In genomic region chrX:63934160-63934559, GRCh38 we compare ENCODE assay signal across 24 cellular contexts.
"Had no signal": no experiment of that assay in that cellular context is flagged by ENCODE, and none has a peak within 500 bp of the region (broad histone marks: within the 10 kb centered on the region; RNA-seq: fewer than 3 reads in every experiment).

No MANE protein-coding gene starts in this region.

- H3K4me1 ChIP-seq: colonic mucosa, esophagus muscularis mucosa, foreskin keratinocyte, heart right ventricle, lower lobe of right lung, pancreas, right lobe of liver, suprapubic skin, transverse colon, vagina had no signal

- H3K27me3 ChIP-seq: colonic mucosa, esophagus muscularis mucosa, foreskin keratinocyte, heart right ventricle, neutrophil, pancreas, right lobe of liver, suprapubic skin, transverse colon, vagina had no signal

- H3K4me3 Mint-ChIP-seq: dendritic cell treated with granulocyte-macrophage colony-stimulating factor and Interleukin-4, amounts not matched to agents 40 ng/mL and 50 ng/mL, for 4 days; memory B cell; natural killer cell; stimulated activated naive CD8-positive, alpha-beta T cell treated with anti-CD3 and anti-CD28 coated beads, Interleukin-15, amount 100 ng/mL, for 72 hours had no signal

- H3K9me3 ChIP-seq: colonic mucosa, esophagus muscularis mucosa, heart right ventricle, lower lobe of right lung, neutrophil, pancreas, right lobe of liver, suprapubic skin, transverse colon, vagina had no signal

- H3K4me1 Mint-ChIP-seq: memory B cell; natural killer cell; stimulated activated naive CD8-positive, alpha-beta T cell treated with anti-CD3 and anti-CD28 coated beads, Interleukin-15, amount 100 ng/mL, for 72 hours had no signal

- H3K27ac Mint-ChIP-seq: dendritic cell treated with granulocyte-macrophage colony-stimulating factor and Interleukin-4, amounts not matched to agents 40 ng/mL and 50 ng/mL, for 4 days; memory B cell; natural killer cell; progenitor cell of endocrine pancreas; stimulated activated naive CD8-positive, alpha-beta T cell treated with anti-CD3 and anti-CD28 coated beads, Interleukin-15, amount 100 ng/mL, for 72 hours had no signal

- H3K36me3 ChIP-seq: colonic mucosa, esophagus muscularis mucosa, heart right ventricle, lower lobe of right lung, neutrophil, pancreas, right lobe of liver, suprapubic skin, transverse colon, vagina had no signal

- H3K4me3 ChIP-seq: colonic mucosa, esophagus muscularis mucosa, heart right ventricle, lower lobe of right lung, pancreas, right lobe of liver, suprapubic skin, transverse colon, vagina had no signal

- H3K27ac ChIP-seq: colonic mucosa, esophagus muscularis mucosa, foreskin keratinocyte, heart right ventricle, lower lobe of right lung, neutrophil, pancreas, right lobe of liver, suprapubic skin, transverse colon, vagina had no signal

- DNase-seq: colonic mucosa; effector CD8-positive, alpha-beta T cell; foreskin keratinocyte; glutamatergic neuron; heart right ventricle; hippocampal formation; left ventricle myocardium superior; lower lobe of right lung; natural killer cell; right lobe of liver; small intestine; stimulated activated CD4-positive, alpha-beta T cell treated with anti-CD3 and anti-CD28 coated beads, Interleukin-15, amount 100 ng/mL, for 24 hours; stimulated activated CD4-positive, alpha-beta T cell treated with anti-CD3 and anti-CD28 coated beads, Interleukin-2, amount 100 ng/mL, for 48 hours; stimulated activated naive CD4-positive, alpha-beta T cell; stimulated activated naive CD8-positive, alpha-beta T cell treated with anti-CD3 and anti-CD28 coated beads, Interleukin-15, amount 100 ng/mL, for 72 hours; transverse colon had no signal

- H3K36me3 Mint-ChIP-seq: natural killer cell had no signal

- ATAC-seq: foreskin keratinocyte; heart right ventricle; left ventricle myocardium superior; lower lobe of right lung; natural killer cell; right lobe of liver; stimulated activated naive CD8-positive, alpha-beta T cell treated with anti-CD3 and anti-CD28 coated beads, Interleukin-15, amount 100 ng/mL, for 72 hours had no signal

- H3K27me3 Mint-ChIP-seq: dendritic cell treated with granulocyte-macrophage colony-stimulating factor and Interleukin-4, amounts not matched to agents 40 ng/mL and 50 ng/mL, for 4 days; memory B cell; stimulated activated naive CD8-positive, alpha-beta T cell treated with anti-CD3 and anti-CD28 coated beads, Interleukin-15, amount 100 ng/mL, for 72 hours had no signal
